13 cellular contexts compared by ENCODE assay signal in the genomic region with DNA sequence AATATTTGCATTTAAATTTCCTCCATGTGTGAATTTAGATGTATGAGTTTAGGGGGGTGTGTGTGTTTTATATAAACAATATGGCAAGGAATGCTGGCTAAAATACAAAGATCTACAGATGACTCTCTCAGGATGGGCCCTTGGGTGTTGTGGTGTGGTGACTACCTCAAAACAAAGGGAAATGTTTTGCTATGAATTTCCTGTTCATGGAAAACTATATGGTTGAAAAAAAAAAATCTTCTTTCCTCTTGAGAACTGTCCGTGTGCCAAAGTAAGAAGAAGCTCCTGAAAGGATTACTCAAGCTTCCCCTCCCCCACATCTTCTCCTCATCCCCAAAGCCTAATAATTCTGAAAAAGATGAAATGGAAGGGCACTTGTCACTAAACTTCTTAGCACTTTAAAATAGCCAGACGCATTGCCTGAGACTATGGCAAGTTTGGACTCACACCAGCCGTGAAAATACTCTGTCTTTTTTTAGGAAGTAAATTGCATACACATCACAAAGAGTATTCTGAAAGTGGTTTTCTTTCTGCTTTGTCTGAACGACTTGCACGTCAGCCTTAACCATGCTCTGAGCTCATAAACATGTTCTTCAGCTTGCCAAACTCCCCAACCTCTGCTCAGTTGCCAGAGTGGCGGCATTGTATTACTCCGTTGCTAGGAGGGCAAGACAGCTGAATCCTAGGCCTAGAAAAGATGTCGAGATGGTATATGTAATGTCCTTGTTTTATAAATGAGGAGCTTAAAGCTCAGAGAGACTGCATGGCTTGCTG.
DNase-seq lines count a peak whose midpoint lies in the region; ATAC-seq and TF ChIP-seq lines count a peak whose summit lies in the region.
"Had no signal": no experiment of that assay in that cellular context is flagged by ENCODE, and none has a peak within 500 bp of the region (broad histone marks: within the 10 kb centered on the region; RNA-seq: fewer than 3 reads in every experiment).

No MANE protein-coding gene starts in this region.

- no peaks in the 10 kb centered on the region for H3K27me3 Mint-ChIP-seq in endodermal cell (ENCODE audit: insufficient read depth)

- no peak overlapping the region for H3K4me3 Mint-ChIP-seq in endodermal cell
- H3K4me3 Mint-ChIP-seq: activated T-helper 1 cell treated with anti-CD3 and anti-CD28 coated beads, Interleukin-12 subunit alpha, Interleukin-12 subunit beta, Interleukin-2, Interleukin-4 antibody, amounts not matched to agents 30 ng/mL and 10 ng/mL and 1 ng/mL, durations not matched to agents 14 hours and 24 hours and 36 hours had no signal

- POLR2A ChIA-PET in A673 (lab: Charles Lee; ENCODE audit: low non-redundant PET) = interaction anchor here (0.5 kb wide), 1 partner anchor 96 kb away, joined by 3 read pairs; no protein-coding TSS in a partner anchor

- no peak for TF ChIP-seq POLR2A in vagina (IDR thresholded peaks at IDR 0.05)

- peaks cover 14% of the 10 kb centered on the region for H3K4me1 ChIP-seq in endodermal cell (ENCODE audit: control insufficient read depth, insufficient read depth, low read length)
- peaks cover 2 to 9% of the 10 kb centered on the region in 2 donors for H3K4me1 ChIP-seq in mucosa of rectum (ENCODE audit: control insufficient read depth in 2 of 2, insufficient read depth in 2 of 2, low read length in 2 of 2)
- peaks cover 37% of the 10 kb centered on the region for H3K4me1 ChIP-seq in vagina
- H3K4me1 ChIP-seq in A673 (ENCODE audit: insufficient read depth, low read length, poor library complexity, severe bottlenecking) = peaks cover 1% of the 10 kb centered on the region

- peaks cover 33% of the 10 kb centered on the region for H3K4me1 Mint-ChIP-seq in endodermal cell

- no peak overlapping the region for H3K4me3 ChIP-seq in endodermal cell (ENCODE audit: low read length)
- no peak overlapping the region for H3K4me3 ChIP-seq in mucosa of rectum (ENCODE audit: low read length in 2 of 2)
- H3K4me3 ChIP-seq in vagina = no peak overlapping the region
- no peak overlapping the region for H3K4me3 ChIP-seq in A673 (ENCODE audit: low read depth, low read length, poor library complexity, severe bottlenecking)
- H3K4me3 ChIP-seq: dorsolateral prefrontal cortex, GM12878 had no signal

- no peaks in the 10 kb centered on the region for H3K36me3 Mint-ChIP-seq in endodermal cell (ENCODE audit: low read depth)

- no peaks in the 10 kb centered on the region for H3K9me3 Mint-ChIP-seq in endodermal cell
- H3K9me3 Mint-ChIP-seq: activated T-helper 1 cell treated with anti-CD3 and anti-CD28 coated beads, Interleukin-12 subunit alpha, Interleukin-12 subunit beta, Interleukin-2, Interleukin-4 antibody, amounts not matched to agents 30 ng/mL and 10 ng/mL and 1 ng/mL, durations not matched to agents 14 hours and 24 hours and 36 hours had no signal

- DNase-seq in SIG-M5 treated with dmso at 0.1 percent for 504 hours (lab: John Stamatoyannopoulos, UW; ENCODE audit: unreplicated experiment) (peak; percentile 9), SIG-M5 (lab: John Stamatoyannopoulos, UW) (no peak), endodermal cell (no peak), vagina (ENCODE audit: extremely low spot score in 2 of 2) (no peak), A673 (ENCODE audit: low spot score) (no peak), NCI-H1105 (lab: John Stamatoyannopoulos, UW) (no peak)
- DNase-seq: AML-193, dorsolateral prefrontal cortex, T1000 had no signal

- WGBS in endodermal cell (ENCODE audit: insufficient coverage in 1 of 2, insufficient read length in 1 of 2), 2 experiments = 77 to 89% methylated on average over 3 to 8 of the region's 8 CpGs

- H3K36me3 ChIP-seq in endodermal cell (ENCODE audit: control insufficient read depth, insufficient read depth, low read length) (no peaks in the 10 kb centered on the region), mucosa of rectum (ENCODE audit: control insufficient read depth in 2 of 2, insufficient read depth in 2 of 2, low read length in 2 of 2) (no peaks in the 10 kb centered on the region), vagina (no peaks in the 10 kb centered on the region), A673 (ENCODE audit: insufficient read depth, low read length, poor library complexity, severe bottlenecking) (no peaks in the 10 kb centered on the region)

- CTCF ChIA-PET in A673 (lab: Charles Lee) = no interaction called here

- intact Hi-C loops in vagina (cut with DNase I) (loop anchor here (10.0 kb wide), 2 partner anchors 174 to 256 kb away; no protein-coding TSS in a partner anchor), A673 (cut with micrococcal nuclease; ENCODE audit: unreplicated experiment) (no loop called here)

- H3K27ac ChIP-seq in endodermal cell (ENCODE audit: low read depth, low read length) (peak overlapping the region; percentile 66), mucosa of rectum (ENCODE audit: low read depth in 2 of 2, low read length in 2 of 2) (peak overlapping the region; percentile 32 to 35), vagina (peak overlapping the region; percentile 28), A673 (ENCODE audit: low read depth, low read length, poor library complexity, severe bottlenecking) (no peak overlapping the region)

- H3K27ac Mint-ChIP-seq in endodermal cell = peak overlapping the region; percentile 61
- H3K27ac Mint-ChIP-seq: activated T-helper 1 cell treated with anti-CD3 and anti-CD28 coated beads, Interleukin-12 subunit alpha, Interleukin-12 subunit beta, Interleukin-2, Interleukin-4 antibody, amounts not matched to agents 30 ng/mL and 10 ng/mL and 1 ng/mL, durations not matched to agents 14 hours and 24 hours and 36 hours had no signal

- no TSS peak for BruUV-seq in A673 (replicated peaks; lab: Mats Ljungman, UMichigan)

- ATAC-seq in HG03039 (IDR thresholded peaks at IDR 0.05; ENCODE audit: unreplicated experiment) = no peak
- ATAC-seq: GM12878 had no signal

- TF ChIP-seq CTCF in endodermal cell (conservative IDR thresholded peaks at IDR 0.05) = no peak
- no peak for TF ChIP-seq CTCF in vagina (IDR thresholded peaks at IDR 0.05)
- TF ChIP-seq CTCF in A673 (conservative IDR thresholded peaks at IDR 0.05; ENCODE audit: low read depth, low read length) = no peak

- H3K9me3 ChIP-seq in endodermal cell (ENCODE audit: control insufficient read depth, low read length) = no peaks in the 10 kb centered on the region
- no peaks in the 10 kb centered on the region for H3K9me3 ChIP-seq in mucosa of rectum (ENCODE audit: control insufficient read depth in 2 of 2, low read length in 2 of 2)
- no peaks in the 10 kb centered on the region for H3K9me3 ChIP-seq in vagina
- H3K9me3 ChIP-seq in A673 (ENCODE audit: low read depth, low read length, poor library complexity, severe bottlenecking) = no peaks in the 10 kb centered on the region

- H3K27me3 ChIP-seq in endodermal cell (ENCODE audit: control insufficient read depth, insufficient read depth, low read length, poor library complexity, severe bottlenecking) = no peaks in the 10 kb centered on the region
- no peaks in the 10 kb centered on the region for H3K27me3 ChIP-seq in mucosa of rectum (ENCODE audit: control insufficient read depth in 2 of 2, insufficient read depth in 2 of 2, low read length in 2 of 2)
- H3K27me3 ChIP-seq in vagina = no peaks in the 10 kb centered on the region
- H3K27me3 ChIP-seq in A673 (replicated peaks; ENCODE audit: insufficient read depth, low read depth, low read length, poor library complexity) = no peaks in the 10 kb centered on the region
- H3K27me3 ChIP-seq: dorsolateral prefrontal cortex had no signal

- H3K9ac ChIP-seq in endodermal cell (ENCODE audit: extremely low read depth, low read length, poor library complexity, severe bottlenecking) (no peak overlapping the region), mucosa of rectum (ENCODE audit: low read depth in 1 of 2, low read length in 2 of 2) (no peak overlapping the region)
